1 cellular context compared by ENCODE assay signal in genomic region chr16:87382023-87382785, GRCh38.
TF ChIP-seq lines count a peak whose summit lies in the region.

No MANE protein-coding gene starts in this region.

TF ChIP-seq in HepG2, 621 proteins besides CTCF, POLR2A, EP300 and RAD21 (continued from another document and continues in another):
- peak; percentile 97 for TF ChIP-seq RERE (CRISPR knock-in tag; IDR thresholded peaks at IDR 0.05; ENCODE audit: low read depth)
- TF ChIP-seq, protein P1, sequence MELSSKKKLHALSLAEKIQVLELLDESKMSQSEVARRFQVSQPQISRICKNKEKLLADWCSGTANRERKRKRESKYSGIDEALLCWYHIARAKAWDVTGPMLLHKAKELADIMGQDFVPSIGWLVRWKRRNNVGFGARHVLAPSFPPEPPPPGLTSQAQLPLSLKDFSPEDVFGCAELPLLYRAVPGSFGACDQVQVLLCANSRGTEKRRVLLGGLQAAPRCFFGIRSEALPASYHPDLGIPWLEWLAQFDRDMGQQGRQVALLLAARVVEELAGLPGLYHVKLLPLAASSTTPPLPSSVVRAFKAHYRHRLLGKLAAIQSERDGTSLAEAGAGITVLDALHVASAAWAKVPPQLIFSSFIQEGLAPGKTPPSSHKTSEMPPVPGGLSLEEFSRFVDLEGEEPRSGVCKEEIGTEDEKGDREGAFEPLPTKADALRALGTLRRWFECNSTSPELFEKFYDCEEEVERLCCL (CRISPR knock-in tag; IDR thresholded peaks at IDR 0.05; ENCODE audit: borderline replicate concordance), result peak; percentile 80; the same call in 1 of the 2 replicates
- TF ChIP-seq, protein P2, sequence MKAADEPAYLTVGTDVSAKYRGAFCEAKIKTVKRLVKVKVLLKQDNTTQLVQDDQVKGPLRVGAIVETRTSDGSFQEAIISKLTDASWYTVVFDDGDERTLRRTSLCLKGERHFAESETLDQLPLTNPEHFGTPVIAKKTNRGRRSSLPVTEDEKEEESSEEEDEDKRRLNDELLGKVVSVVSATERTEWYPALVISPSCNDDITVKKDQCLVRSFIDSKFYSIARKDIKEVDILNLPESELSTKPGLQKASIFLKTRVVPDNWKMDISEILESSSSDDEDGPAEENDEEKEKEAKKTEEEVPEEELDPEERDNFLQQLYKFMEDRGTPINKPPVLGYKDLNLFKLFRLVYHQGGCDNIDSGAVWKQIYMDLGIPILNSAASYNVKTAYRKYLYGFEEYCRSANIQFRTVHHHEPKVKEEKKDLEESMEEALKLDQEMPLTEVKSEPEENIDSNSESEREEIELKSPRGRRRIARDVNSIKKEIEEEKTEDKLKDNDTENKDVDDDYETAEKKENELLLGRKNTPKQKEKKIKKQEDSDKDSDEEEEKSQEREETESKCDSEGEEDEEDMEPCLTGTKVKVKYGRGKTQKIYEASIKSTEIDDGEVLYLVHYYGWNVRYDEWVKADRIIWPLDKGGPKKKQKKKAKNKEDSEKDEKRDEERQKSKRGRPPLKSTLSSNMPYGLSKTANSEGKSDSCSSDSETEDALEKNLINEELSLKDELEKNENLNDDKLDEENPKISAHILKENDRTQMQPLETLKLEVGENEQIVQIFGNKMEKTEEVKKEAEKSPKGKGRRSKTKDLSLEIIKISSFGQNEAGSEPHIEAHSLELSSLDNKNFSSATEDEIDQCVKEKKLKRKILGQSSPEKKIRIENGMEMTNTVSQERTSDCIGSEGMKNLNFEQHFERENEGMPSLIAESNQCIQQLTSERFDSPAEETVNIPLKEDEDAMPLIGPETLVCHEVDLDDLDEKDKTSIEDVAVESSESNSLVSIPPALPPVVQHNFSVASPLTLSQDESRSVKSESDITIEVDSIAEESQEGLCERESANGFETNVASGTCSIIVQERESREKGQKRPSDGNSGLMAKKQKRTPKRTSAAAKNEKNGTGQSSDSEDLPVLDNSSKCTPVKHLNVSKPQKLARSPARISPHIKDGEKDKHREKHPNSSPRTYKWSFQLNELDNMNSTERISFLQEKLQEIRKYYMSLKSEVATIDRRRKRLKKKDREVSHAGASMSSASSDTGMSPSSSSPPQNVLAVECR (CRISPR knock-in tag; IDR thresholded peaks at IDR 0.05; ENCODE audit: borderline replicate concordance), result peak; percentile 82
- TF ChIP-seq ATF3 (CRISPR knock-in tag; IDR thresholded peaks at IDR 0.05), result peak; percentile 65; the same call in 1 of the 2 replicates
- TF ChIP-seq ZSCAN20 (CRISPR knock-in tag; IDR thresholded peaks at IDR 0.05; ENCODE audit: borderline replicate concordance), result no peak; the same call in none of the 2 replicates
- no peak; the same call in 1 of the 2 replicates for TF ChIP-seq ZNF652 (CRISPR knock-in tag; IDR thresholded peaks at IDR 0.05; ENCODE audit: borderline replicate concordance, low read depth)
- peak; percentile 83; the same call in 1 of the 2 replicates for TF ChIP-seq ZSCAN29 (CRISPR knock-in tag; conservative IDR thresholded peaks at IDR 0.05)
- no peak; the same call in none of the 2 replicates for TF ChIP-seq HDAC1 (CRISPR knock-in tag; IDR thresholded peaks at IDR 0.05)
- TF ChIP-seq ZFX (CRISPR knock-in tag; IDR thresholded peaks at IDR 0.05; ENCODE audit: low read depth), result no peak; the same call in 1 of the 2 replicates
- no peak for TF ChIP-seq ZNF891 (CRISPR knock-in tag; IDR thresholded peaks at IDR 0.05)
- TF ChIP-seq ZNF282 (IDR thresholded peaks at IDR 0.05; ENCODE audit: partially characterized antibody), result no peak
- no peak for TF ChIP-seq IKZF4 (CRISPR knock-in tag; IDR thresholded peaks at IDR 0.05; ENCODE audit: borderline replicate concordance, low read depth, not compliant biosample characterization)
- TF ChIP-seq FOSL2 (CRISPR knock-in tag; IDR thresholded peaks at IDR 0.05), result peak; percentile 76
- TF ChIP-seq ZMYM4 (CRISPR knock-in tag; IDR thresholded peaks at IDR 0.05), result no peak
- TF ChIP-seq TSC22D2 (CRISPR knock-in tag; IDR thresholded peaks at IDR 0.05; ENCODE audit: borderline replicate concordance), result no peak
- peak; percentile 87; the same call in 1 of the 2 replicates for TF ChIP-seq MIER3 (CRISPR knock-in tag; IDR thresholded peaks at IDR 0.05; ENCODE audit: borderline replicate concordance)
- TF ChIP-seq ZNF546 (CRISPR knock-in tag; conservative IDR thresholded peaks at IDR 0.05), result no peak
- 0 out of 2 replicates have a peak, but pooled peaks have one; percentile 75 for TF ChIP-seq RORA (CRISPR knock-in tag; IDR thresholded peaks at IDR 0.05)
- peak; percentile 78 for TF ChIP-seq MXD4 (CRISPR knock-in tag; IDR thresholded peaks at IDR 0.05)
- peak; percentile 79; the same call in 1 of the 2 replicates for TF ChIP-seq JUN (CRISPR knock-in tag; IDR thresholded peaks at IDR 0.05)
- peak; percentile 100 for TF ChIP-seq TCF7L2 (IDR thresholded peaks at IDR 0.05; ENCODE audit: low read depth, low read length)
- no peak; the same call in 1 of the 2 replicates for TF ChIP-seq REL (CRISPR knock-in tag; conservative IDR thresholded peaks at IDR 0.05)
- peak; percentile 46; the same call in 1 of the 2 replicates for TF ChIP-seq ARID2 (CRISPR knock-in tag; IDR thresholded peaks at IDR 0.05; ENCODE audit: borderline replicate concordance)
- TF ChIP-seq ZNF556 (CRISPR knock-in tag; IDR thresholded peaks at IDR 0.05; ENCODE audit: borderline replicate concordance), result peak; percentile 94; the same call in 1 of the 2 replicates
- peak; percentile 66; the same call in 1 of the 2 replicates for TF ChIP-seq NFKB2 (CRISPR knock-in tag; IDR thresholded peaks at IDR 0.05; ENCODE audit: borderline replicate concordance)
- no peak for TF ChIP-seq NFRKB (IDR thresholded peaks at IDR 0.05)
- TF ChIP-seq, protein P3, sequence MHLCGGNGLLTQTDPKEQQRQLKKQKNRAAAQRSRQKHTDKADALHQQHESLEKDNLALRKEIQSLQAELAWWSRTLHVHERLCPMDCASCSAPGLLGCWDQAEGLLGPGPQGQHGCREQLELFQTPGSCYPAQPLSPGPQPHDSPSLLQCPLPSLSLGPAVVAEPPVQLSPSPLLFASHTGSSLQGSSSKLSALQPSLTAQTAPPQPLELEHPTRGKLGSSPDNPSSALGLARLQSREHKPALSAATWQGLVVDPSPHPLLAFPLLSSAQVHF (CRISPR knock-in tag; IDR thresholded peaks at IDR 0.05), result no peak
- peak; percentile 87; the same call in 1 of the 2 replicates for TF ChIP-seq GATA4 (IDR thresholded peaks at IDR 0.05; ENCODE audit: borderline replicate concordance, low read depth)
- no peak for TF ChIP-seq PHB2 (IDR thresholded peaks at IDR 0.05; ENCODE audit: partially characterized antibody)
- TF ChIP-seq, protein P4, sequence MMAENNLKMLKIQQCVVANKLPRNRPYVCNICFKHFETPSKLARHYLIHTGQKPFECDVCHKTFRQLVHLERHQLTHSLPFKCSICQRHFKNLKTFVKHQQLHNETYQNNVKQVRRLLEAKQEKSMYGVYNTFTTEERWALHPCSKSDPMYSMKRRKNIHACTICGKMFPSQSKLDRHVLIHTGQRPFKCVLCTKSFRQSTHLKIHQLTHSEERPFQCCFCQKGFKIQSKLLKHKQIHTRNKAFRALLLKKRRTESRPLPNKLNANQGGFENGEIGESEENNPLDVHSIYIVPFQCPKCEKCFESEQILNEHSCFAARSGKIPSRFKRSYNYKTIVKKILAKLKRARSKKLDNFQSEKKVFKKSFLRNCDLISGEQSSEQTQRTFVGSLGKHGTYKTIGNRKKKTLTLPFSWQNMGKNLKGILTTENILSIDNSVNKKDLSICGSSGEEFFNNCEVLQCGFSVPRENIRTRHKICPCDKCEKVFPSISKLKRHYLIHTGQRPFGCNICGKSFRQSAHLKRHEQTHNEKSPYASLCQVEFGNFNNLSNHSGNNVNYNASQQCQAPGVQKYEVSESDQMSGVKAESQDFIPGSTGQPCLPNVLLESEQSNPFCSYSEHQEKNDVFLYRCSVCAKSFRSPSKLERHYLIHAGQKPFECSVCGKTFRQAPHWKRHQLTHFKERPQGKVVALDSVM (CRISPR knock-in tag; IDR thresholded peaks at IDR 0.05), result 0 out of 2 replicates have a peak, but pooled peaks have one; percentile 40
- no peak for TF ChIP-seq ZFAT (CRISPR knock-in tag; conservative IDR thresholded peaks at IDR 0.05)
- TF ChIP-seq, protein P5, sequence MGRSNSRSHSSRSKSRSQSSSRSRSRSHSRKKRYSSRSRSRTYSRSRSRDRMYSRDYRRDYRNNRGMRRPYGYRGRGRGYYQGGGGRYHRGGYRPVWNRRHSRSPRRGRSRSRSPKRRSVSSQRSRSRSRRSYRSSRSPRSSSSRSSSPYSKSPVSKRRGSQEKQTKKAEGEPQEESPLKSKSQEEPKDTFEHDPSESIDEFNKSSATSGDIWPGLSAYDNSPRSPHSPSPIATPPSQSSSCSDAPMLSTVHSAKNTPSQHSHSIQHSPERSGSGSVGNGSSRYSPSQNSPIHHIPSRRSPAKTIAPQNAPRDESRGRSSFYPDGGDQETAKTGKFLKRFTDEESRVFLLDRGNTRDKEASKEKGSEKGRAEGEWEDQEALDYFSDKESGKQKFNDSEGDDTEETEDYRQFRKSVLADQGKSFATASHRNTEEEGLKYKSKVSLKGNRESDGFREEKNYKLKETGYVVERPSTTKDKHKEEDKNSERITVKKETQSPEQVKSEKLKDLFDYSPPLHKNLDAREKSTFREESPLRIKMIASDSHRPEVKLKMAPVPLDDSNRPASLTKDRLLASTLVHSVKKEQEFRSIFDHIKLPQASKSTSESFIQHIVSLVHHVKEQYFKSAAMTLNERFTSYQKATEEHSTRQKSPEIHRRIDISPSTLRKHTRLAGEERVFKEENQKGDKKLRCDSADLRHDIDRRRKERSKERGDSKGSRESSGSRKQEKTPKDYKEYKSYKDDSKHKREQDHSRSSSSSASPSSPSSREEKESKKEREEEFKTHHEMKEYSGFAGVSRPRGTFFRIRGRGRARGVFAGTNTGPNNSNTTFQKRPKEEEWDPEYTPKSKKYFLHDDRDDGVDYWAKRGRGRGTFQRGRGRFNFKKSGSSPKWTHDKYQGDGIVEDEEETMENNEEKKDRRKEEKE (IDR thresholded peaks at IDR 0.05), result no peak
- no peak for TF ChIP-seq PREB (CRISPR knock-in tag; IDR thresholded peaks at IDR 0.05)
- no peak for TF ChIP-seq SYNCRIP (IDR thresholded peaks at IDR 0.05; ENCODE audit: insufficient read depth, low read depth, low read length)
- TF ChIP-seq KAT8 (CRISPR knock-in tag; IDR thresholded peaks at IDR 0.05), result peak; percentile 87
- no peak for TF ChIP-seq SMAD1 (CRISPR knock-in tag; IDR thresholded peaks at IDR 0.05; ENCODE audit: borderline replicate concordance, low read depth)
- TF ChIP-seq ZNF460 (CRISPR knock-in tag; IDR thresholded peaks at IDR 0.05; ENCODE audit: borderline replicate concordance), result no peak
- TF ChIP-seq ZFP1 (CRISPR knock-in tag; IDR thresholded peaks at IDR 0.05), result peak; percentile 79
- TF ChIP-seq, protein P6, sequence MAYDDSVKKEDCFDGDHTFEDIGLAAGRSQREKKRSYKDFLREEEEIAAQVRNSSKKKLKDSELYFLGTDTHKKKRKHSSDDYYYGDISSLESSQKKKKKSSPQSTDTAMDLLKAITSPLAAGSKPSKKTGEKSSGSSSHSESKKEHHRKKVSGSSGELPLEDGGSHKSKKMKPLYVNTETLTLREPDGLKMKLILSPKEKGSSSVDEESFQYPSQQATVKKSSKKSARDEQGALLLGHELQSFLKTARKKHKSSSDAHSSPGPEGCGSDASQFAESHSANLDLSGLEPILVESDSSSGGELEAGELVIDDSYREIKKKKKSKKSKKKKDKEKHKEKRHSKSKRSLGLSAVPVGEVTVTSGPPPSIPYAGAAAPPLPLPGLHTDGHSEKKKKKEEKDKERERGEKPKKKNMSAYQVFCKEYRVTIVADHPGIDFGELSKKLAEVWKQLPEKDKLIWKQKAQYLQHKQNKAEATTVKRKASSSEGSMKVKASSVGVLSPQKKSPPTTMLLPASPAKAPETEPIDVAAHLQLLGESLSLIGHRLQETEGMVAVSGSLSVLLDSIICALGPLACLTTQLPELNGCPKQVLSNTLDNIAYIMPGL (CRISPR knock-in tag; IDR thresholded peaks at IDR 0.05; ENCODE audit: borderline replicate concordance in 1 of 2, low read depth in 1 of 2), result no peak; a peak in 2 of 4 replicates
